8 cellular contexts compared by ENCODE assay signal in genomic region chr15:43105077-43105769, GRCh38. TPM values are rescaled to one million over a fixed set of nuclear protein-coding genes. Genes with fewer than 3 reads are reported as not detected.
DNase-seq lines count a peak whose midpoint lies in the region; ATAC-seq and TF ChIP-seq lines count a peak whose summit lies in the region.

No MANE protein-coding gene starts in this region.

- intact Hi-C loops in activated CD4-positive, alpha-beta T cell treated with anti-CD3 and anti-CD28 coated beads, Interleukin-2, amount 10 ng/mL, durations not matched to agents 24 days and 14 days (cut with micrococcal nuclease) = loop anchor here (5.0 kb wide), 1 partner anchor 833 kb away; the partner anchor contains the start of genes GANC and TMEM87A

- H3K27me3 Mint-ChIP-seq in activated CD4-positive, alpha-beta T cell treated with anti-CD3 and anti-CD28 coated beads, Interleukin-2, amount 10 ng/mL, durations not matched to agents 24 days and 14 days = no peaks in the 10 kb centered on the region
- peaks cover 0 to 6% (median 0%) of the 10 kb centered on the region in 3 donors for H3K27me3 Mint-ChIP-seq in naive B cell

- peak overlapping the region; percentile 94 for H3K27ac Mint-ChIP-seq in activated CD4-positive, alpha-beta T cell treated with anti-CD3 and anti-CD28 coated beads, Interleukin-2, amount 10 ng/mL, durations not matched to agents 24 days and 14 days
- peak overlapping the region; percentile 98 to 99 (median 99) for H3K27ac Mint-ChIP-seq in naive B cell

- peak overlapping the region; percentile 99 for H3K4me3 Mint-ChIP-seq in activated CD4-positive, alpha-beta T cell treated with anti-CD3 and anti-CD28 coated beads, Interleukin-2, amount 10 ng/mL, durations not matched to agents 24 days and 14 days
- peak overlapping the region; percentile 93 to 100 (median 98) for H3K4me3 Mint-ChIP-seq in naive B cell

- H3K36me3 Mint-ChIP-seq in activated CD4-positive, alpha-beta T cell treated with anti-CD3 and anti-CD28 coated beads, Interleukin-2, amount 10 ng/mL, durations not matched to agents 24 days and 14 days (ENCODE audit: low read depth) = peaks cover 33% of the 10 kb centered on the region
- H3K36me3 Mint-ChIP-seq in naive B cell = peaks cover 10 to 16% of the 10 kb centered on the region in 2 donors

- no peaks in the 10 kb centered on the region for H3K9me3 Mint-ChIP-seq in activated CD4-positive, alpha-beta T cell treated with anti-CD3 and anti-CD28 coated beads, Interleukin-2, amount 10 ng/mL, durations not matched to agents 24 days and 14 days
- no peaks in the 10 kb centered on the region for H3K9me3 Mint-ChIP-seq in naive B cell

- no peak for TF ChIP-seq POLR2A in erythroblast (IDR thresholded peaks at IDR 0.05; ENCODE audit: low read length)

- H3K4me1 Mint-ChIP-seq in activated CD4-positive, alpha-beta T cell treated with anti-CD3 and anti-CD28 coated beads, Interleukin-2, amount 10 ng/mL, durations not matched to agents 24 days and 14 days = peaks cover 46% of the 10 kb centered on the region
- H3K4me1 Mint-ChIP-seq in naive B cell = peaks cover 47 to 56% (median 49%) of the 10 kb centered on the region in 3 donors

- DNase-seq in activated gamma-delta T cell treated with anti-CD3 and anti-CD28 coated beads, Interleukin-2, amount 50 U/mL, for 16 hours (ENCODE audit: low read depth) = peak; percentile 1
- DNase-seq in activated gamma-delta T cell (lab: John Stamatoyannopoulos, UW) (no peak), HK-2 (ENCODE audit: unreplicated experiment) (peak; percentile 3), erythroblast (lab: John Stamatoyannopoulos, UW) (peak; percentile 81 to 83), naive B cell (no peak), SKM-1 (lab: John Stamatoyannopoulos, UW; ENCODE audit: unreplicated experiment) (no peak)
- peak; percentile 79 for DNase-seq in activated CD4-positive, alpha-beta T cell treated with anti-CD3 and anti-CD28 coated beads, Interleukin-2, amount 10 ng/mL, durations not matched to agents 24 days and 14 days

- ATAC-seq in naive B cell (ENCODE audit: low read depth in 2 of 2) (peak; percentile 32 to 44), GM18861 (IDR thresholded peaks at IDR 0.05; ENCODE audit: unreplicated experiment) (no peak)

RNA-seq across cellular contexts. Expression of gene UBR1, which starts 0.6 kb away (rescaled TPM):
- 31.6 and 34.3 TPM in 2 replicates for total RNA-seq in activated CD4-positive, alpha-beta T cell treated with anti-CD3 and anti-CD28 coated beads, Interleukin-2, amount 10 ng/mL, durations not matched to agents 24 days and 14 days
- polyA plus RNA-seq in naive B cell (ENCODE audit: low read depth in 6 of 6) = 10 to 100 TPM; 16.7 to 32.8 (median 20.5) TPM

RNA-seq across cellular contexts. Expression of gene TMEM62, which starts 28.2 kb away (rescaled TPM):
- total RNA-seq in activated CD4-positive, alpha-beta T cell treated with anti-CD3 and anti-CD28 coated beads, Interleukin-2, amount 10 ng/mL, durations not matched to agents 24 days and 14 days = 14.7 and 18.7 TPM in 2 replicates
- polyA plus RNA-seq in naive B cell (ENCODE audit: low read depth in 6 of 6) = 10 to 100 TPM; 17.2 to 27.8 (median 25.2) TPM

Comparison
In these comparisons a context has a peak if more than half of its experiments do, and no peak if none do; other contexts are left out.
1. DNase-seq: peak in activated gamma-delta T cell treated with anti-CD3 and anti-CD28 coated beads, Interleukin-2, amount 50 U/mL, for 16 hours (single experiment), HK-2 (single experiment), activated CD4-positive, alpha-beta T cell treated with anti-CD3 and anti-CD28 coated beads, Interleukin-2, amount 10 ng/mL, durations not matched to agents 24 days and 14 days (single experiment) and erythroblast (2 of 2); none in activated gamma-delta T cell (single experiment), naive B cell (single experiment) and SKM-1 (single experiment).